8 cellular contexts compared by ENCODE assay signal in the genomic region with DNA sequence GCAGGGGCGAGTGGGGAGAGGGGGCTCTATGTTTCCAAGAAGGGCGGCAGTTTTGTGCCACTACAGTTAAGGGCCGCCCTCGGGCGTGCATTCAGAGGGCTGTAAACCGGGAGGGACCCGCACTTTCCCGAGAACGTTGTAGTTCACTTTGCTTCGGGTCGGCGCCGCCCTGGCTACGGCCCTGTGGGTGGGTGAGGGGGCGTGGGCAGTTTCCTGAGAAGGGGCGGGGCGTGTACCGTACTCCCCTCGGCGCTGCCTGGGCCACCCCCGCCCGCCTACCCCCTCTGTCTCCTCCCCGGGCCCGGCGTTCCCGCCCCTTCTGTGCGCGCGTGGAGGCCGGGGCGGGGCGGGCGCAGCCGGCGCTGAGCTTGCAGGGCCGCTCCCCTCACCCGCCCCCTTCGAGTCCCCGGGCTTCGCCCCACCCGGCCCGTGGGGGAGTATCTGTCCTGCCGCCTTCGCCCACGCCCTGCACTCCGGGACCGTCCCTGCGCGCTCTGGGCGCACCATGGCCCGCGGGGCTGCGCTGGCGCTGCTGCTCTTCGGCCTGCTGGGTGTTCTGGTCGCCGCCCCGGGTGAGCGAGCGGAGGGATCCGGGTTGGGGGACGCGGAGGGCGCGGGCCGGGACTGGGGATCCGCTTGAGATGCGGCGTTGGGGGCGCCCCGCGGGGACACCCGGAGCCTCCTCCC. TPM values are rescaled to one million over a fixed set of nuclear protein-coding genes. Genes with fewer than 3 reads are reported as not detected.
DNase-seq lines count a peak whose midpoint lies in the region; ATAC-seq lines count a peak whose summit lies in the region.

A gene with protein sequence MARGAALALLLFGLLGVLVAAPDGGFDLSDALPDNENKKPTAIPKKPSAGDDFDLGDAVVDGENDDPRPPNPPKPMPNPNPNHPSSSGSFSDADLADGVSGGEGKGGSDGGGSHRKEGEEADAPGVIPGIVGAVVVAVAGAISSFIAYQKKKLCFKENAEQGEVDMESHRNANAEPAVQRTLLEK (plus strand): TSS at position 440 of the 687 bp plus-strand sequence. CDS start 66 bp downstream, at position 506.

- no peaks in the 10 kb centered on the region for H3K36me3 ChIP-seq in endocrine pancreas (ENCODE audit: control insufficient read depth, insufficient read depth, low read length)

- no peaks in the 10 kb centered on the region for H3K4me1 ChIP-seq in endocrine pancreas (ENCODE audit: control insufficient read depth, insufficient read depth, low read length)

- peak within 1 kb of the TSS; percentile 93 for H3K4me3 ChIP-seq in endocrine pancreas (ENCODE audit: control insufficient read depth, insufficient read depth, low read length)

- ATAC-seq in GM19351 (IDR thresholded peaks at IDR 0.05; ENCODE audit: unreplicated experiment) (peak; percentile 84), HG03520 (IDR thresholded peaks at IDR 0.05; ENCODE audit: unreplicated experiment) (peak; percentile 85)

- DNase-seq in AG08395 (ENCODE audit: low spot score), result peak; percentile 93
- DNase-seq in activated CD4-positive, alpha-beta T cell treated with anti-CD3 and anti-CD28 coated beads, Interleukin-2, amount 50 U/mL, for 4 hours, result peak; percentile 92 to 94
- DNase-seq in mucosa of gallbladder (ENCODE audit: low spot score), result peak; percentile 83
- DNase-seq in stimulated activated CD8-positive, alpha-beta memory T cell treated with anti-CD3 and anti-CD28 coated beads, Interleukin-4, amount 100 ng/mL, for 48 hours, result peak; percentile 87
- no peak for DNase-seq in DMS53 (lab: John Stamatoyannopoulos, UW)

- no peaks in the 10 kb centered on the region for H3K9me3 ChIP-seq in endocrine pancreas (ENCODE audit: control insufficient read depth, low read length)

- H3K9ac ChIP-seq in endocrine pancreas (ENCODE audit: control insufficient read depth, insufficient read depth, low read length), result peak within 1 kb of the TSS; percentile 78

- no peaks in the 10 kb centered on the region for H3K27me3 ChIP-seq in endocrine pancreas (ENCODE audit: control insufficient read depth, insufficient read depth, low read length)

RNA-seq across cellular contexts. Expression of the gene that starts here (rescaled TPM):
- total RNA-seq in mucosa of gallbladder, result 268 TPM
